ENCODE assay signal across 8 cellular contexts in the genomic region with DNA sequence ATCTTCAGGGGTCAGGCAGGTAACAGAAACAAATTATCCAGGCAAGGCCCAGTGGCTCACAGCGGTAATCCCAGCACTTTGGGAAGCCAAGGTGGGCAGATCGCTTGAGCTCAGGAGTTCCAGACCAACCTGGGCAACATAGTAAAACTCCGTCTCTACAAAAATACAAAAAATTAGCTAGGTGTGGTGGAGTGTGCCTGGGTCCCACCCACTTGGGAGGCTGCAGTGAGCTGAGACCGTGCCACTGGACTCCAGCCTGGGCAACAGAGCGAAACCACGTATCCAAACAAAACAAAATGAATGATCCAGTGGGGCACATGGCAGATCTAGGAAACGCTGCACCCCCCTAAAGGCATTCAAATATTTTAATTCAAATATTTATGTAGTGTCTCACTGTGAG. TPM values are rescaled to one million over a fixed set of nuclear protein-coding genes. Genes with fewer than 3 reads are reported as not detected.
DNase-seq lines count a peak whose midpoint lies in the region; ATAC-seq and TF ChIP-seq lines count a peak whose summit lies in the region.

No MANE protein-coding gene starts in this region.

- H3K27me3 ChIP-seq in left lung: no peaks in the 10 kb centered on the region
- H3K27me3 ChIP-seq in subcutaneous abdominal adipose tissue (ENCODE audit: control insufficient read depth in 5 of 5, insufficient read depth in 4 of 5, low read length in 5 of 5): no peaks in the 10 kb centered on the region
- no peaks in the 10 kb centered on the region for H3K27me3 ChIP-seq in mesendoderm (ENCODE audit: insufficient read depth, low read length, poor library complexity)

- H3K9ac ChIP-seq in subcutaneous abdominal adipose tissue (ENCODE audit: low read length in 5 of 5) (peak overlapping the region in 4 of 5 donors; percentile 30 to 74 (median 53)), mesendoderm (ENCODE audit: low read length) (no peak overlapping the region)

- H3K36me3 ChIP-seq in left lung (peaks cover 0 to 10% of the 10 kb centered on the region in 2 donors), subcutaneous abdominal adipose tissue (ENCODE audit: control insufficient read depth in 5 of 5, insufficient read depth in 5 of 5, low read length in 5 of 5) (peaks cover 0 to 3% (median 0%) of the 10 kb centered on the region in 5 donors), mesendoderm (ENCODE audit: control insufficient read depth, insufficient read depth, low read length) (no peaks in the 10 kb centered on the region)

- no peak overlapping the region for H2BK120ac ChIP-seq in mesendoderm (ENCODE audit: low read depth, low read length)

- intact Hi-C loops in left lung (cut with DNase I): no loop called here

- H2BK5ac ChIP-seq in mesendoderm (ENCODE audit: low read length): no peak overlapping the region

- no peak overlapping the region for H3K23ac ChIP-seq in mesendoderm (ENCODE audit: low read length)

- TF ChIP-seq RAD21 in Ishikawa (IDR thresholded peaks at IDR 0.05; ENCODE audit: low read depth): no peak

- H3K79me1 ChIP-seq in mesendoderm (ENCODE audit: low read length): peaks cover 19% of the 10 kb centered on the region

- H3K4me3 ChIP-seq in left lung (no peak overlapping the region), subcutaneous abdominal adipose tissue (ENCODE audit: low read depth in 1 of 5, low read length in 5 of 5) (peak overlapping the region in 1 of 5 donors; percentile 12), mesendoderm (ENCODE audit: low read length) (no peak overlapping the region)

- no peak overlapping the region for H4K8ac ChIP-seq in mesendoderm (ENCODE audit: low read depth, low read length)

- H3K4ac ChIP-seq in mesendoderm (ENCODE audit: low read depth, low read length): no peak overlapping the region

- no peak overlapping the region for H4K5ac ChIP-seq in mesendoderm (ENCODE audit: low read length)

- H3K9me3 ChIP-seq in left lung (no peaks in the 10 kb centered on the region), subcutaneous abdominal adipose tissue (ENCODE audit: control insufficient read depth in 5 of 5, low read length in 5 of 5) (no peaks in the 10 kb centered on the region)

- H3K27ac ChIP-seq in angular gyrus (ENCODE audit: low read depth, low read length) (peak overlapping the region; percentile 88), left lung (peak overlapping the region; percentile 84 to 91), subcutaneous abdominal adipose tissue (ENCODE audit: low read depth, low read length) (peak overlapping the region; percentile 98), mesendoderm (ENCODE audit: low read depth, low read length) (no peak overlapping the region)

- H3K79me2 ChIP-seq in mesendoderm (ENCODE audit: control insufficient read depth, insufficient read depth, low read length): peaks cover 39% of the 10 kb centered on the region

- no peak for TF ChIP-seq CTCF in left lung (IDR thresholded peaks at IDR 0.05)

- H3K4me1 ChIP-seq in left lung: peaks cover 32 to 83% of the 10 kb centered on the region in 2 donors
- peaks cover 5 to 53% (median 43%) of the 10 kb centered on the region in 5 donors for H3K4me1 ChIP-seq in subcutaneous abdominal adipose tissue (ENCODE audit: control insufficient read depth in 5 of 5, insufficient read depth in 5 of 5, low read length in 5 of 5)
- peaks cover 19% of the 10 kb centered on the region for H3K4me1 ChIP-seq in mesendoderm (ENCODE audit: control insufficient read depth, low read depth, low read length)

- H2BK15ac ChIP-seq in mesendoderm (replicated peaks; ENCODE audit: low read depth): no peak overlapping the region

- H3K4me2 ChIP-seq in mesendoderm (ENCODE audit: low read length): no peak overlapping the region

- DNase-seq in left lung: no peak
- no peak for DNase-seq in EL
- DNase-seq in NCI-H748 (lab: John Stamatoyannopoulos, UW; ENCODE audit: unreplicated experiment): no peak
- no peak for DNase-seq in NCI-H226
- no peak for DNase-seq in mesendoderm

- no peak for ATAC-seq in left lung

- no peak overlapping the region for H2AK5ac ChIP-seq in mesendoderm (ENCODE audit: low read length)

- no peak overlapping the region for H3K18ac ChIP-seq in mesendoderm (ENCODE audit: low read length)

- no peak overlapping the region for H3K56ac ChIP-seq in mesendoderm (ENCODE audit: low read length)

- TF ChIP-seq EP300 in Ishikawa (IDR thresholded peaks at IDR 0.05; ENCODE audit: borderline replicate concordance): no peak

- WGBS in mesendoderm (ENCODE audit: extremely low coverage, insufficient coverage, low lambda C conversion rate): no CpG with 5 or more reads among the region's 7 CpGs

TF ChIP-seq in Ishikawa, 13 proteins besides CTCF, POLR2A, EP300 and RAD21:
- TF ChIP-seq CEBPB (IDR thresholded peaks at IDR 0.05) (no peak), NFIC (IDR thresholded peaks at IDR 0.05) (peak; percentile 46), REST (IDR thresholded peaks at IDR 0.05; ENCODE audit: low read depth) (no peak), EGR1 (IDR thresholded peaks at IDR 0.05) (no peak), TCF12 (IDR thresholded peaks at IDR 0.05; ENCODE audit: low read depth) (no peak), CREB1 (IDR thresholded peaks at IDR 0.05; ENCODE audit: low read depth) (no peak), TEAD4 (IDR thresholded peaks at IDR 0.05) (0 out of 2 replicates have a peak, but pooled peaks have one; percentile 7), TAF1 (IDR thresholded peaks at IDR 0.05; ENCODE audit: low read depth) (no peak)
- TF ChIP-seq, protein P1, sequence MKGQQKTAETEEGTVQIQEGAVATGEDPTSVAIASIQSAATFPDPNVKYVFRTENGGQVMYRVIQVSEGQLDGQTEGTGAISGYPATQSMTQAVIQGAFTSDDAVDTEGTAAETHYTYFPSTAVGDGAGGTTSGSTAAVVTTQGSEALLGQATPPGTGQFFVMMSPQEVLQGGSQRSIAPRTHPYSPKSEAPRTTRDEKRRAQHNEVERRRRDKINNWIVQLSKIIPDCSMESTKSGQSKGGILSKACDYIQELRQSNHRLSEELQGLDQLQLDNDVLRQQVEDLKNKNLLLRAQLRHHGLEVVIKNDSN (IDR thresholded peaks at IDR 0.05): no peak
- TF ChIP-seq, protein P2, sequence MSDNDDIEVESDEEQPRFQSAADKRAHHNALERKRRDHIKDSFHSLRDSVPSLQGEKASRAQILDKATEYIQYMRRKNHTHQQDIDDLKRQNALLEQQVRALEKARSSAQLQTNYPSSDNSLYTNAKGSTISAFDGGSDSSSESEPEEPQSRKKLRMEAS (IDR thresholded peaks at IDR 0.05): peak; percentile 37; the same call in 1 of the 2 replicates

RNA-seq across cellular contexts. Expression of gene NUMA1, which starts 9.9 kb away (rescaled TPM):
- total RNA-seq in left lung: 100 to 1,000 TPM; 144 to 174 TPM
- 39.0 TPM for polyA plus RNA-seq in mesendoderm (2013, experiment 1 of 2)
- 37.3 TPM for polyA plus RNA-seq in mesendoderm (2013, experiment 2 of 2)

RNA-seq across cellular contexts. Expression of gene LRRC51, which starts 10.2 kb away (rescaled TPM):
- total RNA-seq in left lung: 10 to 100 TPM in 1 of 2 donors, 1 to 10 TPM in 1; 6.7 to 13.0 TPM
- polyA plus RNA-seq in mesendoderm (2013, experiment 1 of 2): 3.7 TPM
- 4.3 TPM for polyA plus RNA-seq in mesendoderm (2013, experiment 2 of 2)

RNA-seq across cellular contexts. Expression of gene LAMTOR1, which starts 32.6 kb away (rescaled TPM):
- 100 to 1,000 TPM; 101 to 118 TPM for total RNA-seq in left lung
- polyA plus RNA-seq in mesendoderm (2013, experiment 1 of 2): 88.6 TPM
- 91.0 TPM for polyA plus RNA-seq in mesendoderm (2013, experiment 2 of 2)

RNA-seq across cellular contexts. Expression of gene TOMT, which starts 35.2 kb away (rescaled TPM):
- total RNA-seq in left lung: not detected
- not detected for polyA plus RNA-seq in mesendoderm (2013, experiment 1 of 2)
- polyA plus RNA-seq in mesendoderm (2013, experiment 2 of 2): not detected

RNA-seq across cellular contexts. Expression of gene ANAPC15, which starts 42.0 kb away (rescaled TPM):
- total RNA-seq in left lung: 10 to 100 TPM; 27.1 to 29.3 TPM
- polyA plus RNA-seq in mesendoderm (2013, experiment 1 of 2): 96.5 TPM
- polyA plus RNA-seq in mesendoderm (2013, experiment 2 of 2): 94.0 TPM
